7 cellular contexts compared by ENCODE assay signal in the genomic region with DNA sequence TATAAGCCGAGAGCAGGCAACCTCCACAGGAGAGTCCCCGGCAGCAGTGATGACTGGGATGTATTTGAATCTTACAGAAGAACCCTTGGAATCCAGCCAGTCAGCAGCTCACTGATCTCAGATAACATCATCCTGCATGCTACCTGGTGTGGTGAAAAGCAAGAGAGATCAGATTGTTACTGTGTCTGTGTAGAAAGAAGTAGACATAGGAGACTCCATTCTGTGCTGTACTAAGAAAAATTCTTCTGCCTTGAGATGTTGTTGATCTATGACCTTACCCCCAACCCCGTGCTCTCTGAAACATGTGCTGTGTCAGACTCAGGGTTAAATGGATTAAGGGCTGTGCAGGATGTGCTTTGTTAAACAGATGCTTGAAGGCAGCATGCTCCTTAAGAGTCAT. TPM values are rescaled to one million over a fixed set of nuclear protein-coding genes. Genes with fewer than 3 reads are reported as not detected.
DNase-seq lines count a peak whose midpoint lies in the region; ATAC-seq and TF ChIP-seq lines count a peak whose summit lies in the region.
"Not testable (repeated sequence)": the region's sequence is repeated elsewhere in the genome, so short reads cannot be mapped to it uniquely, and the experiment has no call there.

No MANE protein-coding gene starts in this region.

- not testable (repeated sequence) for H3K4me3 Mint-ChIP-seq in T-helper 17 cell
- H3K4me3 Mint-ChIP-seq in glutamatergic neuron (ENCODE audit: unreplicated experiment), result peak overlapping the region; percentile 48
- peak overlapping the region in 3 of 10 donors; percentile 1 to 55 (median 39) for H3K4me3 Mint-ChIP-seq in naive thymus-derived CD4-positive, alpha-beta T cell

- not testable (repeated sequence) for H3K36me3 Mint-ChIP-seq in T-helper 17 cell (ENCODE audit: low read depth); glutamatergic neuron (ENCODE audit: unreplicated experiment); naive thymus-derived CD4-positive, alpha-beta T cell

- peak; percentile 28 for ATAC-seq in T-helper 17 cell
- ATAC-seq in naive thymus-derived CD4-positive, alpha-beta T cell, result peak; percentile 55

- not testable (repeated sequence) for H3K9me3 ChIP-seq in T-helper 17 cell (ENCODE audit: control insufficient read depth, low read length, poor library complexity, severe bottlenecking); naive thymus-derived CD4-positive, alpha-beta T cell (ENCODE audit: control insufficient read depth in 2 of 3, low read length in 3 of 3)

- intact Hi-C loops in naive thymus-derived CD4-positive, alpha-beta T cell (cut with micrococcal nuclease), result not testable (repeated sequence)

- H3K27ac Mint-ChIP-seq in T-helper 17 cell, result peak overlapping the region; percentile 91
- H3K27ac Mint-ChIP-seq in glutamatergic neuron (ENCODE audit: unreplicated experiment), result peak overlapping the region; percentile 77
- H3K27ac Mint-ChIP-seq in naive thymus-derived CD4-positive, alpha-beta T cell, result peak overlapping the region; percentile 21 to 90 (median 75)

- DNase-seq in G401 (ENCODE audit: low spot score) (peak; percentile 15), NCI-H1105 treated with DMSO at 0.1 percent for 48 hours (lab: John Stamatoyannopoulos, UW) (peak; percentile 8), NCI-H524 (lab: John Stamatoyannopoulos, UW) (peak; percentile 53 to 77), amniotic epithelial cell (ENCODE audit: low read depth) (peak; percentile 67)
- DNase-seq in T-helper 17 cell, glutamatergic neuron: not testable (repeated sequence)
- DNase-seq in naive thymus-derived CD4-positive, alpha-beta T cell, result peak in 7 of 9 donors; percentile 31 to 68 (median 52)

- H3K4me1 Mint-ChIP-seq in T-helper 17 cell, result peaks cover 24% of the 10 kb centered on the region
- H3K4me1 Mint-ChIP-seq in glutamatergic neuron (ENCODE audit: low read depth, unreplicated experiment), result peaks cover 44% of the 10 kb centered on the region
- peaks cover 25 to 63% (median 46%) of the 10 kb centered on the region in 7 donors for H3K4me1 Mint-ChIP-seq in naive thymus-derived CD4-positive, alpha-beta T cell

- not testable (repeated sequence) for H3K4me1 ChIP-seq in naive thymus-derived CD4-positive, alpha-beta T cell (ENCODE audit: control insufficient read depth in 2 of 2, insufficient read depth in 2 of 2, low read length in 2 of 2)

- not testable (repeated sequence) for H3K9me3 Mint-ChIP-seq in glutamatergic neuron (ENCODE audit: unreplicated experiment); naive thymus-derived CD4-positive, alpha-beta T cell

- H3K4me3 ChIP-seq in naive thymus-derived CD4-positive, alpha-beta T cell (ENCODE audit: low read length), result not testable (repeated sequence)

- not testable (repeated sequence) for H3K27me3 Mint-ChIP-seq in T-helper 17 cell; naive thymus-derived CD4-positive, alpha-beta T cell
- H3K27me3 Mint-ChIP-seq in glutamatergic neuron (ENCODE audit: unreplicated experiment), result peaks cover 20% of the 10 kb centered on the region

- not testable (repeated sequence) for H3K27me3 ChIP-seq in naive thymus-derived CD4-positive, alpha-beta T cell (ENCODE audit: control insufficient read depth in 2 of 2, insufficient read depth in 2 of 2, low read length in 2 of 2)

- POLR2A ChIA-PET in naive thymus-derived CD4-positive, alpha-beta T cell (lab: Charles Lee), result interaction anchor here (0.7 to 1.4 kb wide), 4 partner anchors 9 to 66 kb away, joined by 3 to 6 read pairs (median 4); partner anchors contain the start of gene SERPINB1

- H3K36me3 ChIP-seq in naive thymus-derived CD4-positive, alpha-beta T cell (ENCODE audit: control insufficient read depth in 2 of 3, insufficient read depth in 3 of 3, low read length in 3 of 3), result not testable (repeated sequence)

- not testable (repeated sequence) for H3K27ac ChIP-seq in naive thymus-derived CD4-positive, alpha-beta T cell (ENCODE audit: low read depth, low read length)

- in situ Hi-C loops in G401 (cut with HindIII; ENCODE audit: low sequenced_read_pairs), result not testable (repeated sequence)

- CTCF ChIA-PET in naive thymus-derived CD4-positive, alpha-beta T cell (lab: Charles Lee), result interaction anchor here (0.6 kb wide), 1 partner anchor 11 kb away, joined by 3 read pairs; no protein-coding TSS in a partner anchor

- TF ChIP-seq CTCF in glutamatergic neuron (IDR thresholded peaks at IDR 0.05; ENCODE audit: partially characterized antibody, unreplicated experiment), result not testable (repeated sequence)

RNA-seq across cellular contexts. Expression of gene SERPINB9, which starts 5.4 kb away (rescaled TPM):
- 18.6 and 26.5 TPM in 2 replicates for total RNA-seq in G401 (2014; rRNA removed; shearing (Covaris generic))
- total RNA-seq in T-helper 17 cell (10 to 100 TPM; 32.9 to 37.7 TPM), glutamatergic neuron (ENCODE audit: unreplicated experiment) (23.8 TPM)
- total RNA-seq in naive thymus-derived CD4-positive, alpha-beta T cell, result 10 to 100 TPM; 25.1 to 74.4 (median 52.0) TPM
- polyA plus RNA-seq in naive thymus-derived CD4-positive, alpha-beta T cell, result 10 to 100 TPM; 33.1 to 34.1 TPM
